9 cellular contexts compared by ENCODE assay signal in genomic region chr13:93244141-93244917, GRCh38. TPM values are rescaled to one million over a fixed set of nuclear protein-coding genes. Genes with fewer than 3 reads are reported as not detected.
DNase-seq lines count a peak whose midpoint lies in the region; FAIRE-seq and TF ChIP-seq lines count a peak whose summit lies in the region.
"Had no signal": no experiment of that assay in that cellular context is flagged by ENCODE, and none has a peak within 500 bp of the region (broad histone marks: within the 10 kb centered on the region; RNA-seq: fewer than 3 reads in every experiment).

No MANE protein-coding gene starts in this region.

- CTCF ChIA-PET in activated naive CD4-positive, alpha-beta T cell treated with anti-CD3 and anti-CD28 coated beads for 36 hours (lab: Charles Lee), result no interaction called here

- H3K27ac ChIP-seq in coronary artery, result peak overlapping the region; percentile 4 to 87
- H3K27ac ChIP-seq in mucosa of rectum (ENCODE audit: low read depth in 2 of 2, low read length in 2 of 2), result peak overlapping the region in 1 of 2 donors; percentile 29

- DNase-seq in HK-2 (ENCODE audit: unreplicated experiment) (peak; percentile 30), coronary artery (ENCODE audit: low spot score) (no peak), GM20000 (ENCODE audit: low spot score) (no peak), NCI-H1417 (lab: John Stamatoyannopoulos, UW) (no peak)
- no peak for DNase-seq in activated naive CD4-positive, alpha-beta T cell treated with anti-CD3 and anti-CD28 coated beads for 36 hours
- no peak for DNase-seq in activated CD4-positive, alpha-beta T cell treated with anti-CD3 and anti-CD28 coated beads, Interleukin-2, amount 50 U/mL, for 48 hours
- DNase-seq: COR-L47 had no signal

- peak overlapping the region; percentile 65 for H3K4me3 ChIP-seq in coronary artery
- H3K4me3 ChIP-seq in mucosa of rectum (ENCODE audit: low read length in 2 of 2), result peak overlapping the region; percentile 42 to 54

- no peak overlapping the region for H3K4me3 Mint-ChIP-seq in activated naive CD4-positive, alpha-beta T cell treated with anti-CD3 and anti-CD28 coated beads for 36 hours

- H3K9me3 ChIP-seq in mucosa of rectum (ENCODE audit: control insufficient read depth in 2 of 2, low read length in 2 of 2), result no peaks in the 10 kb centered on the region

- TF ChIP-seq CTCF in coronary artery (IDR thresholded peaks at IDR 0.05) (no peak), GM20000 (IDR thresholded peaks at IDR 0.05; ENCODE audit: extremely low read depth, missing control alignments) (no peak)

- peak; percentile 85 for FAIRE-seq in A204.1 (lab: Jason Lieb, UNC)

- H3K27me3 Mint-ChIP-seq in activated naive CD4-positive, alpha-beta T cell treated with anti-CD3 and anti-CD28 coated beads for 36 hours (ENCODE audit: low read depth), result peaks cover 13% of the 10 kb centered on the region

- no peaks in the 10 kb centered on the region for H3K36me3 ChIP-seq in mucosa of rectum (ENCODE audit: control insufficient read depth in 2 of 2, insufficient read depth in 2 of 2, low read length in 2 of 2)

- peaks cover 6% of the 10 kb centered on the region for H3K9me3 Mint-ChIP-seq in activated naive CD4-positive, alpha-beta T cell treated with anti-CD3 and anti-CD28 coated beads for 36 hours

- H3K4me1 Mint-ChIP-seq in activated naive CD4-positive, alpha-beta T cell treated with anti-CD3 and anti-CD28 coated beads for 36 hours (ENCODE audit: low read depth), result no peaks in the 10 kb centered on the region

- no peaks in the 10 kb centered on the region for H3K27me3 ChIP-seq in mucosa of rectum (ENCODE audit: control insufficient read depth in 2 of 2, insufficient read depth in 2 of 2, low read length in 2 of 2)

- H3K27ac Mint-ChIP-seq in activated naive CD4-positive, alpha-beta T cell treated with anti-CD3 and anti-CD28 coated beads for 36 hours, result no peak overlapping the region

- H3K36me3 Mint-ChIP-seq in activated naive CD4-positive, alpha-beta T cell treated with anti-CD3 and anti-CD28 coated beads for 36 hours (ENCODE audit: low read depth), result no peaks in the 10 kb centered on the region

- intact Hi-C loops in activated naive CD4-positive, alpha-beta T cell treated with anti-CD3 and anti-CD28 coated beads for 36 hours (cut with micrococcal nuclease), result no loop called here

- no peaks in the 10 kb centered on the region for H3K4me1 ChIP-seq in mucosa of rectum (ENCODE audit: control insufficient read depth in 2 of 2, insufficient read depth in 2 of 2, low read length in 2 of 2)

- H3K9ac ChIP-seq in mucosa of rectum (ENCODE audit: low read depth in 1 of 2, low read length in 2 of 2), result no peak overlapping the region

RNA-seq across cellular contexts. Expression of gene GPC6, which starts 17.7 kb away (rescaled TPM):
- not detected for total RNA-seq in activated naive CD4-positive, alpha-beta T cell treated with anti-CD3 and anti-CD28 coated beads for 36 hours
